ENCODE assay signal across 17 cellular contexts in genomic region chr12:56205445-56205844, GRCh38. TPM values are rescaled to one million over a fixed set of nuclear protein-coding genes. Genes with fewer than 3 reads are reported as not detected.
DNase-seq lines count a peak whose midpoint lies in the region; ATAC-seq, FAIRE-seq and TF ChIP-seq lines count a peak whose summit lies in the region.
"Had no signal": no experiment of that assay in that cellular context is flagged by ENCODE, and none has a peak within 500 bp of the region (broad histone marks: within the 10 kb centered on the region; RNA-seq: fewer than 3 reads in every experiment).

No MANE protein-coding gene starts in this region.

- TF ChIP-seq CTCF in endothelial cell of umbilical vein (IDR thresholded peaks at IDR 0.05; ENCODE audit: extremely low read depth in 1 of 2, insufficient read depth in 1 of 2, low read depth in 1 of 2, low read length in 2 of 2) (peak in 1 of 2 donors; percentile 31), foreskin keratinocyte (conservative IDR thresholded peaks at IDR 0.05) (no peak)

- intact Hi-C loops in endothelial cell of umbilical vein (cut with micrococcal nuclease), result no loop called here

- no peaks in the 10 kb centered on the region for H3K79me2 ChIP-seq in endothelial cell of umbilical vein (ENCODE audit: control insufficient read depth, insufficient read depth, low read length)

- H3K4me1 Mint-ChIP-seq in stimulated activated naive CD8-positive, alpha-beta T cell treated with anti-CD3 and anti-CD28 coated beads, Interleukin-15, amount 100 ng/mL, for 72 hours, result no peaks in the 10 kb centered on the region
- H3K4me1 Mint-ChIP-seq in activated T-helper 17 cell treated with anti-CD3 and anti-CD28 coated beads, Interleukin-2, amount 50 U/mL, for 72 hours, result peaks cover 9% of the 10 kb centered on the region

- H3K27ac Mint-ChIP-seq in stimulated activated naive CD8-positive, alpha-beta T cell treated with anti-CD3 and anti-CD28 coated beads, Interleukin-15, amount 100 ng/mL, for 72 hours, result peak overlapping the region in 1 of 2 donors; percentile 60
- H3K27ac Mint-ChIP-seq in activated T-helper 17 cell treated with anti-CD3 and anti-CD28 coated beads, Interleukin-2, amount 50 U/mL, for 72 hours, result no peak overlapping the region
- H3K27ac Mint-ChIP-seq: activated naive CD8-positive, alpha-beta T cell treated with anti-CD3 and anti-CD28 coated beads, Interleukin-2, amount 10 ng/mL, durations not matched to agents 7 days and 5 days had no signal

- H3K27me3 ChIP-seq in endothelial cell of umbilical vein (ENCODE audit: control insufficient read depth in 2 of 2, insufficient read depth in 2 of 2, low read length in 2 of 2) (no peaks in the 10 kb centered on the region), foreskin keratinocyte (no peaks in the 10 kb centered on the region)
- H3K27me3 ChIP-seq: heart left ventricle, pancreas, stomach had no signal

- H3K4me3 ChIP-seq in endothelial cell of umbilical vein (replicated peaks in 1 of 3; ENCODE audit: insufficient read depth in 1 of 3, low read depth in 1 of 3, low read length in 3 of 3), result no peak overlapping the region
- H3K4me3 ChIP-seq: heart left ventricle, pancreas, stomach had no signal

- peak; percentile 64 for ATAC-seq in stimulated activated naive CD8-positive, alpha-beta T cell treated with anti-CD3 and anti-CD28 coated beads, Interleukin-15, amount 100 ng/mL, for 72 hours
- ATAC-seq in stimulated activated naive CD8-positive, alpha-beta T cell treated with anti-CD3 and anti-CD28 coated beads, Interleukin-15, Interleukin-2, amounts not matched to agents 100 U/mL and 50 U/mL, for 24 hours, result no peak
- ATAC-seq in activated T-helper 17 cell treated with anti-CD3 and anti-CD28 coated beads, Interleukin-2, amount 50 U/mL, for 72 hours (replicated peaks), result no peak
- ATAC-seq in foreskin keratinocyte, result no peak
- ATAC-seq: heart left ventricle had no signal

- H3K4me1 ChIP-seq in endothelial cell of umbilical vein (ENCODE audit: control insufficient read depth, extremely low read depth, insufficient read depth, low read length) (peaks cover 17% of the 10 kb centered on the region), foreskin keratinocyte (no peaks in the 10 kb centered on the region)
- H3K4me1 ChIP-seq: pancreas had no signal

- no peaks in the 10 kb centered on the region for H3K27me3 Mint-ChIP-seq in stimulated activated naive CD8-positive, alpha-beta T cell treated with anti-CD3 and anti-CD28 coated beads, Interleukin-15, amount 100 ng/mL, for 72 hours
- no peaks in the 10 kb centered on the region for H3K27me3 Mint-ChIP-seq in activated T-helper 17 cell treated with anti-CD3 and anti-CD28 coated beads, Interleukin-2, amount 50 U/mL, for 72 hours
- H3K27me3 Mint-ChIP-seq: activated naive CD8-positive, alpha-beta T cell treated with anti-CD3 and anti-CD28 coated beads, Interleukin-2, amount 10 ng/mL, durations not matched to agents 7 days and 5 days had no signal

- H3K9ac ChIP-seq in endothelial cell of umbilical vein (replicated peaks; ENCODE audit: extremely low read depth, insufficient read depth, low read length), result no peak overlapping the region

- POLR2A ChIA-PET in endothelial cell of umbilical vein (lab: Charles Lee), result interaction anchor here (1.4 to 2.8 kb wide), 2 partner anchors 16 to 87 kb away, joined by 3 to 12 read pairs; partner anchors contain the start of genes RNF41 and ZC3H10

- H3K27ac ChIP-seq in endothelial cell of umbilical vein (ENCODE audit: insufficient read depth, low read depth, low read length) (no peak overlapping the region), foreskin keratinocyte (no peak overlapping the region)
- H3K27ac ChIP-seq: pancreas had no signal

- H3K4me2 ChIP-seq in endothelial cell of umbilical vein (ENCODE audit: insufficient read depth, low read length), result no peak overlapping the region

- dilution Hi-C loops in endothelial cell of umbilical vein (cut with MboI; ENCODE audit: extremely low pct_ligation_motif_present, low sequenced_read_pairs), result no loop called here

- peaks cover 65% of the 10 kb centered on the region for H3K36me3 Mint-ChIP-seq in activated T-helper 17 cell treated with anti-CD3 and anti-CD28 coated beads, Interleukin-2, amount 50 U/mL, for 72 hours (ENCODE audit: low read depth)

- BruUV-seq in endothelial cell of umbilical vein (replicated peaks; lab: Mats Ljungman, UMichigan), result no TSS peak

- H2AFZ ChIP-seq in endothelial cell of umbilical vein (ENCODE audit: low read depth, low read length), result no peak overlapping the region

- FAIRE-seq in endothelial cell of umbilical vein (lab: Jason Lieb, UNC) (no peak), HTR-8/SVneo (lab: Jason Lieb, UNC) (no peak)
- FAIRE-seq: GM12892, pancreas, small intestine had no signal

- no peaks in the 10 kb centered on the region for H4K20me1 ChIP-seq in endothelial cell of umbilical vein (replicated peaks; ENCODE audit: control insufficient read depth, extremely low read depth, insufficient read depth, low read length)

- no peak overlapping the region for H3K4me3 Mint-ChIP-seq in stimulated activated naive CD8-positive, alpha-beta T cell treated with anti-CD3 and anti-CD28 coated beads, Interleukin-15, amount 100 ng/mL, for 72 hours
- H3K4me3 Mint-ChIP-seq in activated T-helper 17 cell treated with anti-CD3 and anti-CD28 coated beads, Interleukin-2, amount 50 U/mL, for 72 hours, result no peak overlapping the region
- H3K4me3 Mint-ChIP-seq: activated naive CD8-positive, alpha-beta T cell treated with anti-CD3 and anti-CD28 coated beads, Interleukin-2, amount 10 ng/mL, durations not matched to agents 7 days and 5 days had no signal

- no peak for DNase-seq in stimulated activated naive CD8-positive, alpha-beta T cell treated with anti-CD3 and anti-CD28 coated beads, Interleukin-15, amount 100 ng/mL, for 72 hours
- no peak for DNase-seq in stimulated activated naive CD8-positive, alpha-beta T cell treated with anti-CD3 and anti-CD28 coated beads, Interleukin-15, Interleukin-2, amounts not matched to agents 100 U/mL and 50 U/mL, for 24 hours
- DNase-seq in OCI-M1 (lab: John Stamatoyannopoulos, UW), result peak; percentile 70
- peak; percentile 65 for DNase-seq in endothelial cell of umbilical vein (ENCODE audit: low read depth, low spot score)
- no peak for DNase-seq in COR-L47 (lab: John Stamatoyannopoulos, UW)
- DNase-seq in HTR-8/SVneo (ENCODE audit: insufficient read length, low spot score), result no peak
- DNase-seq in foreskin keratinocyte, result no peak
- DNase-seq: activated naive CD8-positive, alpha-beta T cell treated with anti-CD3 and anti-CD28 coated beads, Interleukin-2, amount 10 ng/mL, durations not matched to agents 7 days and 5 days; cerebellar nuclear complex; heart left ventricle; MV-4-11; NCI-H2171 treated with DMSO at 0.1 percent for 48 hours; pancreas; small intestine; stomach had no signal

- H3K9me1 ChIP-seq in endothelial cell of umbilical vein (replicated peaks; ENCODE audit: control insufficient read depth, extremely low read depth, insufficient read depth, low read length), result no peaks in the 10 kb centered on the region

- no peaks in the 10 kb centered on the region for H3K9me3 Mint-ChIP-seq in stimulated activated naive CD8-positive, alpha-beta T cell treated with anti-CD3 and anti-CD28 coated beads, Interleukin-15, amount 100 ng/mL, for 72 hours
- H3K9me3 Mint-ChIP-seq in activated T-helper 17 cell treated with anti-CD3 and anti-CD28 coated beads, Interleukin-2, amount 50 U/mL, for 72 hours, result no peaks in the 10 kb centered on the region
- H3K9me3 Mint-ChIP-seq: activated naive CD8-positive, alpha-beta T cell treated with anti-CD3 and anti-CD28 coated beads, Interleukin-2, amount 10 ng/mL, durations not matched to agents 7 days and 5 days had no signal

- TF ChIP-seq POLR2A in endothelial cell of umbilical vein (IDR thresholded peaks at IDR 0.05; ENCODE audit: low read depth, low read length), result no peak

- CTCF ChIA-PET in endothelial cell of umbilical vein (lab: Charles Lee), result interaction anchor here (0.5 to 8.5 kb wide), 12 partner anchors 9 to 259 kb away, joined by 3 to 63 read pairs (median 6); partner anchors contain the start of genes ANKRD52, ESYT1, RNF41 and SMARCC2

- H3K9me3 ChIP-seq in endothelial cell of umbilical vein (replicated peaks; ENCODE audit: control insufficient read depth, insufficient read depth, low read length), result no peaks in the 10 kb centered on the region
- H3K9me3 ChIP-seq: heart left ventricle, pancreas, stomach had no signal

- H3K36me3 ChIP-seq in endothelial cell of umbilical vein (ENCODE audit: control insufficient read depth in 2 of 2, extremely low read depth in 1 of 2, insufficient read depth in 2 of 2, low read length in 2 of 2), result peaks cover 12 to 38% of the 10 kb centered on the region in 2 experiments

RNA-seq across cellular contexts. Expression of gene SMARCC2, which starts 16.2 kb away (rescaled TPM):
- total RNA-seq in endothelial cell of umbilical vein, result 117 and 121 TPM in 2 replicates
- 51.1 and 51.9 TPM in 2 replicates for polyA plus RNA-seq in endothelial cell of umbilical vein
- 40.9 and 43.3 TPM in 2 replicates for polyA plus RNA-seq in endothelial cell of umbilical vein (2011; cell fraction: cytosol; rRNA removed)
- polyA plus RNA-seq in endothelial cell of umbilical vein (2011; cell fraction: nucleus; rRNA removed), result 286 and 302 TPM in 2 replicates
- 86.0 and 86.1 TPM in 2 replicates for polyA plus RNA-seq in endothelial cell of umbilical vein (2012)
- polyA minus RNA-seq in endothelial cell of umbilical vein, result 152 and 159 TPM in 2 replicates
- polyA minus RNA-seq in endothelial cell of umbilical vein (2011; cell fraction: cytosol; rRNA and poly(A)+ RNA removed), result 42.2 TPM
- polyA minus RNA-seq in endothelial cell of umbilical vein (2011; cell fraction: nucleus; rRNA and poly(A)+ RNA removed), result 150 and 170 TPM in 2 replicates
- 100 to 1,000 TPM; 104 to 114 TPM for total RNA-seq in activated T-helper 17 cell treated with anti-CD3 and anti-CD28 coated beads, Interleukin-2, amount 50 U/mL, for 72 hours
- 46.0 and 46.1 TPM in 2 replicates for total RNA-seq in foreskin keratinocyte
- polyA plus RNA-seq in foreskin keratinocyte, result 13.3 and 14.7 TPM in 2 replicates

RNA-seq across cellular contexts. Expression of gene RNF41, which starts 16.3 kb away (rescaled TPM):
- total RNA-seq in endothelial cell of umbilical vein (80.1 and 88.3 TPM in 2 replicates), foreskin keratinocyte (37.1 and 39.4 TPM in 2 replicates)
- polyA plus RNA-seq in endothelial cell of umbilical vein (203 and 241 TPM in 2 replicates), foreskin keratinocyte (19.0 and 21.8 TPM in 2 replicates)
- 163 and 177 TPM in 2 replicates for polyA plus RNA-seq in endothelial cell of umbilical vein (2011; cell fraction: cytosol; rRNA removed)
- polyA plus RNA-seq in endothelial cell of umbilical vein (2011; cell fraction: nucleus; rRNA removed), result 76.1 and 104 TPM in 2 replicates
- 90.1 and 101 TPM in 2 replicates for polyA plus RNA-seq in endothelial cell of umbilical vein (2012)
- polyA minus RNA-seq in endothelial cell of umbilical vein, result 492 and 595 TPM in 2 replicates
- polyA minus RNA-seq in endothelial cell of umbilical vein (2011; cell fraction: cytosol; rRNA and poly(A)+ RNA removed), result 46.1 TPM
- 86.2 and 94.5 TPM in 2 replicates for polyA minus RNA-seq in endothelial cell of umbilical vein (2011; cell fraction: nucleus; rRNA and poly(A)+ RNA removed)
- 10 to 100 TPM; 31.4 to 33.0 TPM for total RNA-seq in activated T-helper 17 cell treated with anti-CD3 and anti-CD28 coated beads, Interleukin-2, amount 50 U/mL, for 72 hours

RNA-seq across cellular contexts. Expression of gene NABP2, which starts 18.7 kb away (rescaled TPM):
- total RNA-seq in endothelial cell of umbilical vein, result 41.0 and 42.4 TPM in 2 replicates
- polyA plus RNA-seq in endothelial cell of umbilical vein, result 55.3 and 59.7 TPM in 2 replicates
- polyA plus RNA-seq in endothelial cell of umbilical vein (2011; cell fraction: cytosol; rRNA removed), result 65.9 and 69.7 TPM in 2 replicates
- polyA plus RNA-seq in endothelial cell of umbilical vein (2011; cell fraction: nucleus; rRNA removed), result 12.9 and 13.4 TPM in 2 replicates
- polyA plus RNA-seq in endothelial cell of umbilical vein (2012), result 47.3 and 55.9 TPM in 2 replicates
- 27.1 and 29.5 TPM in 2 replicates for polyA minus RNA-seq in endothelial cell of umbilical vein
- 20.0 TPM for polyA minus RNA-seq in endothelial cell of umbilical vein (2011; cell fraction: cytosol; rRNA and poly(A)+ RNA removed)
- 4.5 and 5.5 TPM in 2 replicates for polyA minus RNA-seq in endothelial cell of umbilical vein (2011; cell fraction: nucleus; rRNA and poly(A)+ RNA removed)
- 10 to 100 TPM; 61.0 to 96.6 TPM for total RNA-seq in activated T-helper 17 cell treated with anti-CD3 and anti-CD28 coated beads, Interleukin-2, amount 50 U/mL, for 72 hours
- 45.8 and 47.1 TPM in 2 replicates for total RNA-seq in foreskin keratinocyte
- 58.2 and 62.8 TPM in 2 replicates for polyA plus RNA-seq in foreskin keratinocyte

RNA-seq across cellular contexts. Expression of gene SLC39A5, which starts 24.4 kb away (rescaled TPM):
- total RNA-seq in endothelial cell of umbilical vein (not detected in 2 replicates), foreskin keratinocyte (0.20 and 0.21 TPM in 2 replicates)
- polyA plus RNA-seq in endothelial cell of umbilical vein (0.10 and 0.11 TPM in 2 replicates), foreskin keratinocyte (0.10 TPM in 1 of 2 replicates, not detected in the other)
- not detected in 2 replicates for polyA plus RNA-seq in endothelial cell of umbilical vein (2011; cell fraction: cytosol; rRNA removed)
- 0.53 and 1.3 TPM in 2 replicates for polyA plus RNA-seq in endothelial cell of umbilical vein (2011; cell fraction: nucleus; rRNA removed)
- polyA plus RNA-seq in endothelial cell of umbilical vein (2012), result not detected in 2 replicates
- not detected in 2 replicates for polyA minus RNA-seq in endothelial cell of umbilical vein
- polyA minus RNA-seq in endothelial cell of umbilical vein (2011; cell fraction: cytosol; rRNA and poly(A)+ RNA removed), result not detected
- not detected in 2 replicates for polyA minus RNA-seq in endothelial cell of umbilical vein (2011; cell fraction: nucleus; rRNA and poly(A)+ RNA removed)
- total RNA-seq in activated T-helper 17 cell treated with anti-CD3 and anti-CD28 coated beads, Interleukin-2, amount 50 U/mL, for 72 hours, result under 1 TPM in 1 of 2 donors, not detected in 1; 0.41 TPM
- total RNA-seq: heart left ventricle had no signal

RNA-seq across cellular contexts. Expression of gene MYL6, which starts 47.3 kb away (rescaled TPM):
- total RNA-seq in endothelial cell of umbilical vein (2,364 and 2,543 TPM in 2 replicates), foreskin keratinocyte (2,537 and 2,800 TPM in 2 replicates)
- polyA plus RNA-seq in endothelial cell of umbilical vein (6,581 and 8,470 TPM in 2 replicates), foreskin keratinocyte (3,288 and 3,690 TPM in 2 replicates)
- polyA plus RNA-seq in endothelial cell of umbilical vein (2011; cell fraction: cytosol; rRNA removed), result 8,079 and 10,456 TPM in 2 replicates
- 3,910 and 4,229 TPM in 2 replicates for polyA plus RNA-seq in endothelial cell of umbilical vein (2011; cell fraction: nucleus; rRNA removed)
- 3,697 and 4,342 TPM in 2 replicates for polyA plus RNA-seq in endothelial cell of umbilical vein (2012)
- polyA minus RNA-seq in endothelial cell of umbilical vein, result 1,454 and 1,687 TPM in 2 replicates
- polyA minus RNA-seq in endothelial cell of umbilical vein (2011; cell fraction: cytosol; rRNA and poly(A)+ RNA removed), result 254 TPM
- 383 and 457 TPM in 2 replicates for polyA minus RNA-seq in endothelial cell of umbilical vein (2011; cell fraction: nucleus; rRNA and poly(A)+ RNA removed)
- total RNA-seq in activated T-helper 17 cell treated with anti-CD3 and anti-CD28 coated beads, Interleukin-2, amount 50 U/mL, for 72 hours, result 1,000 to 10,000 TPM in 1 of 2 donors, 100 to 1,000 TPM in 1; 974 to 1,528 TPM

Comparison
In these comparisons a context has a peak if more than half of its experiments do, and no peak if none do; other contexts are left out.
1. DNase-seq: peak in OCI-M1 (single experiment) and endothelial cell of umbilical vein (single experiment); none in stimulated activated naive CD8-positive, alpha-beta T cell treated with anti-CD3 and anti-CD28 coated beads, Interleukin-15, amount 100 ng/mL, for 72 hours (0 of 2), stimulated activated naive CD8-positive, alpha-beta T cell treated with anti-CD3 and anti-CD28 coated beads, Interleukin-15, Interleukin-2, amounts not matched to agents 100 U/mL and 50 U/mL, for 24 hours (single experiment), COR-L47 (single experiment), HTR-8/SVneo (single experiment) and foreskin keratinocyte (0 of 2).